In genomic region chr5:35976859-35977258, GRCh38 we compare ENCODE assay signal across 20 cellular contexts. TPM values are rescaled to one million over a fixed set of nuclear protein-coding genes. Genes with fewer than 3 reads are reported as not detected.
"Had no signal": no experiment of that assay in that cellular context is flagged by ENCODE, and none has a peak within 500 bp of the region (broad histone marks: within the 10 kb centered on the region; RNA-seq: fewer than 3 reads in every experiment).

No MANE protein-coding gene starts in this region.

RNA-seq across cellular contexts. Expression of gene UGT3A1, which starts 14.3 kb away (rescaled TPM):
- total RNA-seq: activated naive CD4-positive, alpha-beta T cell treated with anti-CD3 and anti-CD28 coated beads for 36 hours; activated naive CD4-positive, alpha-beta T cell treated with anti-CD3 and anti-CD28 coated beads, Interleukin-2, amount 50 U/mL, for 72 hours; activated naive CD8-positive, alpha-beta T cell treated with anti-CD3 and anti-CD28 coated beads for 36 hours; activated naive CD8-positive, alpha-beta T cell treated with anti-CD3 and anti-CD28 coated beads, Interleukin-2, amount 10 ng/mL, durations not matched to agents 7 days and 5 days; activated T-cell treated with anti-CD3 and anti-CD28 coated beads, Interleukin-2, amount 50 U/mL, for 72 hours; activated T-helper 1 cell treated with anti-CD3 and anti-CD28 coated beads, Interleukin-12 subunit alpha, Interleukin-12 subunit beta, Interleukin-2, Interleukin-4 antibody, amounts not matched to agents 30 ng/mL and 10 ng/mL and 1 ng/mL, durations not matched to agents 14 hours and 24 hours and 36 hours; activated T-helper 17 cell treated with anti-CD3 and anti-CD28 coated beads, Interleukin-2, amount 50 U/mL, for 72 hours; activated T-helper 2 cell treated with anti-CD3 and anti-CD28 coated beads, Interferon-gamma antibody, Interleukin-2, Interleukin-4, amounts not matched to agents 10 μg/mL and 5 μg/mL and 100 μg/mL, durations not matched to agents 14 hours and 24 hours and 36 hours; adrenal gland; aorta; ascending aorta; body of pancreas; breast epithelium; bronchial epithelial cell; cardiac septum; cerebellum; chondrocyte had no signal
- polyA plus RNA-seq: adipose tissue, cardiac muscle cell had no signal

RNA-seq across cellular contexts. Expression of gene CAPSL, which starts 38.4 kb away (rescaled TPM):
- total RNA-seq: activated naive CD8-positive, alpha-beta T cell treated with anti-CD3 and anti-CD28 coated beads, Interleukin-2, amount 10 ng/mL, durations not matched to agents 7 days and 5 days; activated T-helper 1 cell treated with anti-CD3 and anti-CD28 coated beads, Interleukin-12 subunit alpha, Interleukin-12 subunit beta, Interleukin-2, Interleukin-4 antibody, amounts not matched to agents 30 ng/mL and 10 ng/mL and 1 ng/mL, durations not matched to agents 14 hours and 24 hours and 36 hours; adrenal gland; aorta; ascending aorta; astrocyte; body of pancreas; breast epithelium; bronchial epithelial cell; cardiac muscle cell; cardiac septum; chondrocyte had no signal
- polyA plus RNA-seq: adipose tissue, aorta, cardiac muscle cell had no signal
